ENCODE assay signal across 21 cellular contexts in the genomic region with DNA sequence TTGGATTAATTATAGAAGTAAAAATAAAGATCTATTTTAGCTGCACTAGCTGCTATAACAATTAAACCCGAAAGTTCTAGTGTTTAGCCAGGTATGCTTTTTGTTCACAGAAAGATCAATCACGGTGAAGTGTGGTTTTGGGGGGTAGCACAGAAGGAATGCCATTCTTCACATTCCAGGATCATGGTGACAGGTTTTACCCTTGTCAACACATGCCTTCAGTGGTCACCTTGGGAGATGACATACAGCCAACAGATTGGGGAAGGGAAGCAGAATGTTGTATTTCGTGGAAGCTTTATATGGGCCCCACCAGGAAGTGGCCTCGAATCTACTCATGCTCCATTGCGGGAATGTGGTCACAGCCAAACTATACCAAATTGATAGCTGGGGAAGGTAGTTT.
DNase-seq lines count a peak whose midpoint lies in the region; FAIRE-seq and TF ChIP-seq lines count a peak whose summit lies in the region.
"Had no signal": no experiment of that assay in that cellular context is flagged by ENCODE, and none has a peak within 500 bp of the region (broad histone marks: within the 10 kb centered on the region; RNA-seq: fewer than 3 reads in every experiment).

No MANE protein-coding gene starts in this region.

- no peak overlapping the region for H3K4me3 Mint-ChIP-seq in neural progenitor cell
- H3K4me3 Mint-ChIP-seq in activated naive CD8-positive, alpha-beta T cell treated with anti-CD3 and anti-CD28 coated beads for 36 hours: no peak overlapping the region
- H3K4me3 Mint-ChIP-seq: CD8-positive, alpha-beta memory T cell; H9 had no signal

- no peak for TF ChIP-seq CTCF in neural progenitor cell (IDR thresholded peaks at IDR 0.05)
- no peak for TF ChIP-seq CTCF in tibial artery (IDR thresholded peaks at IDR 0.05)

- peaks cover 10% of the 10 kb centered on the region for H3K4me1 Mint-ChIP-seq in neural progenitor cell
- H3K4me1 Mint-ChIP-seq in activated naive CD8-positive, alpha-beta T cell treated with anti-CD3 and anti-CD28 coated beads for 36 hours: no peaks in the 10 kb centered on the region
- H3K4me1 Mint-ChIP-seq: CD8-positive, alpha-beta memory T cell had no signal

- H3K27me3 Mint-ChIP-seq in neural progenitor cell (ENCODE audit: insufficient read depth, low read depth): peaks cover 4% of the 10 kb centered on the region
- H3K27me3 Mint-ChIP-seq in activated naive CD8-positive, alpha-beta T cell treated with anti-CD3 and anti-CD28 coated beads for 36 hours: no peaks in the 10 kb centered on the region

- H3K4me2 ChIP-seq in neural progenitor cell: peak overlapping the region; percentile 19
- H3K4me2 ChIP-seq: BLaER1 treated with 17β-estradiol and CSF1 and Interleukin-3, amounts not matched to agents 10 nM and 100 nM; SK-N-SH had no signal

- peaks cover 16% of the 10 kb centered on the region for H3F3A ChIP-seq in neural progenitor cell (ENCODE audit: low read depth)

- H3K27me3 ChIP-seq in neural progenitor cell (no peaks in the 10 kb centered on the region), tibial artery (no peaks in the 10 kb centered on the region), HAP-1 (ENCODE audit: low read depth) (no peaks in the 10 kb centered on the region)
- H3K27me3 ChIP-seq: BLaER1 treated with 17β-estradiol and CSF1 and Interleukin-3, amounts not matched to agents 10 nM and 100 nM; Peyer's patch had no signal

- H3K27ac Mint-ChIP-seq in neural progenitor cell: no peak overlapping the region
- no peak overlapping the region for H3K27ac Mint-ChIP-seq in activated naive CD8-positive, alpha-beta T cell treated with anti-CD3 and anti-CD28 coated beads for 36 hours
- H3K27ac Mint-ChIP-seq: CD8-positive, alpha-beta memory T cell; H9 had no signal

- intact Hi-C loops in tibial artery (cut with DNase I; ENCODE audit: low total_unique reads): no loop called here

- H3K79me2 ChIP-seq in neural progenitor cell (ENCODE audit: low read depth): no peaks in the 10 kb centered on the region

- H3K9ac ChIP-seq in neural progenitor cell: no peak overlapping the region
- H3K9ac ChIP-seq: BLaER1 treated with 17β-estradiol and CSF1 and Interleukin-3, amounts not matched to agents 10 nM and 100 nM; SK-N-SH had no signal

- H3K4me3 ChIP-seq in neural progenitor cell (no peak overlapping the region), tibial artery (no peak overlapping the region), HAP-1 (no peak overlapping the region)
- H3K4me3 ChIP-seq: BLaER1 treated with 17β-estradiol and CSF1 and Interleukin-3, amounts not matched to agents 10 nM and 100 nM; Peyer's patch had no signal

- no peaks in the 10 kb centered on the region for H3K36me3 ChIP-seq in neural progenitor cell
- H3K36me3 ChIP-seq in tibial artery: no peaks in the 10 kb centered on the region
- no peaks in the 10 kb centered on the region for H3K36me3 ChIP-seq in HAP-1 (replicated peaks)
- H3K36me3 ChIP-seq: BLaER1 treated with 17β-estradiol and CSF1 and Interleukin-3, amounts not matched to agents 10 nM and 100 nM; Peyer's patch had no signal

- H3K9me3 Mint-ChIP-seq in neural progenitor cell: peaks cover 1% of the 10 kb centered on the region
- H3K9me3 Mint-ChIP-seq in activated naive CD8-positive, alpha-beta T cell treated with anti-CD3 and anti-CD28 coated beads for 36 hours: no peaks in the 10 kb centered on the region

- FAIRE-seq in RCC 7860 (lab: Jason Lieb, UNC): no peak
- FAIRE-seq: GM19239 had no signal

- H3K4me1 ChIP-seq in neural progenitor cell (peaks cover 29% of the 10 kb centered on the region), tibial artery (no peaks in the 10 kb centered on the region), HAP-1 (no peaks in the 10 kb centered on the region)
- H3K4me1 ChIP-seq: BLaER1 treated with 17β-estradiol and CSF1 and Interleukin-3, amounts not matched to agents 10 nM and 100 nM; Peyer's patch had no signal

- H4K20me1 ChIP-seq in neural progenitor cell (ENCODE audit: low read depth): no peaks in the 10 kb centered on the region
- H4K20me1 ChIP-seq: BLaER1 treated with 17β-estradiol and CSF1 and Interleukin-3, amounts not matched to agents 10 nM and 100 nM had no signal

- H3K36me3 Mint-ChIP-seq in neural progenitor cell: no peaks in the 10 kb centered on the region
- H3K36me3 Mint-ChIP-seq in activated naive CD8-positive, alpha-beta T cell treated with anti-CD3 and anti-CD28 coated beads for 36 hours: no peaks in the 10 kb centered on the region
- H3K36me3 Mint-ChIP-seq: CD8-positive, alpha-beta memory T cell had no signal

- H3K27ac ChIP-seq in neural progenitor cell: no peak overlapping the region
- no peak overlapping the region for H3K27ac ChIP-seq in tibial artery
- H3K27ac ChIP-seq: BLaER1 treated with 17β-estradiol and CSF1 and Interleukin-3, amounts not matched to agents 10 nM and 100 nM; HL-60; Peyer's patch had no signal

- H2AFZ ChIP-seq in neural progenitor cell (replicated peaks): no peak overlapping the region

- in situ Hi-C loops in HAP-1 (cut with MboI; ENCODE audit: low sequenced_read_pairs): no loop called here

- peak; percentile 24 for DNase-seq in HT1080 (ENCODE audit: low read depth)
- peak; percentile 43 for DNase-seq in RCC 7860 (ENCODE audit: low spot score)
- peak; percentile 5 for DNase-seq in iPS DF 4.7 (ENCODE audit: extremely low read depth, low spot score)
- peak; percentile 28 for DNase-seq in neural progenitor cell (ENCODE audit: low spot score)
- no peak for DNase-seq in tibial artery
- DNase-seq in activated naive CD8-positive, alpha-beta T cell treated with anti-CD3 and anti-CD28 coated beads for 36 hours: no peak
- DNase-seq in HAP-1 (ENCODE audit: low spot score in 2 of 2): no peak
- DNase-seq in NAMALWA (ENCODE audit: low spot score): no peak
- DNase-seq: CD8-positive, alpha-beta memory T cell; DMS153; H9; KBM-7; NCI-H1048; NCI-H1436 treated with DMSO at 0.1 percent for 48 hours; NCI-H2029 treated with DMSO at 0.1 percent for 48 hours; Peyer's patch; Right ventricle myocardium superior; SK-N-SH had no signal

- H3K9me3 ChIP-seq in neural progenitor cell (ENCODE audit: low read depth) (no peaks in the 10 kb centered on the region), tibial artery (no peaks in the 10 kb centered on the region), HAP-1 (no peaks in the 10 kb centered on the region)
- H3K9me3 ChIP-seq: BLaER1 treated with 17β-estradiol and CSF1 and Interleukin-3, amounts not matched to agents 10 nM and 100 nM; Peyer's patch; SK-N-SH had no signal

Comparison
In these comparisons a context has a peak if more than half of its experiments do, and no peak if none do; other contexts are left out.
1. DNase-seq: peak in HT1080 (single experiment), RCC 7860 (single experiment), iPS DF 4.7 (single experiment) and neural progenitor cell (single experiment); none in tibial artery (0 of 2), activated naive CD8-positive, alpha-beta T cell treated with anti-CD3 and anti-CD28 coated beads for 36 hours (single experiment), HAP-1 (0 of 2) and NAMALWA (single experiment).